In the genomic region with DNA sequence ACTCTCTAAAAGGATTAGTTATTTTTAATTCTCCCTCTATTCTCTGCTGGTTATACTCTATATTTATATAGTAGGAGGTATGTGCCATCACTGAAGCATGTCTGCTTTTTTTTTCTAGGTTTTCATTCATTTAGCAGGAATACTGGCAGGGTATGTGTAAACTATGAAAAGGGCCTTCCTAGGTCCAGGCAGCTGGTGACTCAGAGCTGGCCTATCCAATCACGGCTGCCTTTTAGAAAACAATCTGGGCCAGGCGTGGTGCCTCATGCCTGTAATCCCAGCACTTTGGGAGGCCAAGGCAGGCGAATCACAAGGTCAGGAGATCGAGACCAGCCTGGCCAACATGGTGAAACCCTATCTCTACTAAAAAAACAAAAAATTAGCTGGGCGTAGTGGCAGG, we compare ENCODE assay signal across 7 cellular contexts. TPM values are rescaled to one million over a fixed set of nuclear protein-coding genes. Genes with fewer than 3 reads are reported as not detected.
DNase-seq lines count a peak whose midpoint lies in the region; ATAC-seq, FAIRE-seq and TF ChIP-seq lines count a peak whose summit lies in the region.
"Not testable (repeated sequence)": the region's sequence is repeated elsewhere in the genome, so short reads cannot be mapped to it uniquely, and the experiment has no call there.

No MANE protein-coding gene starts in this region.

- DNase-seq in A172 (ENCODE audit: low spot score) (peak; percentile 16), ELR (ENCODE audit: low read depth) (peak; percentile 44), HS-5 (ENCODE audit: low read depth) (peak; percentile 4), astrocyte (ENCODE audit: low read depth) (peak; percentile 13), fibroblast of gingiva (ENCODE audit: low read depth) (peak; percentile 36), hepatic stellate cell (ENCODE audit: low spot score) (peak; percentile 5)
- DNase-seq in PC-3 = not testable (repeated sequence)

- not testable (repeated sequence) for H3K27ac ChIP-seq in PC-3 (ENCODE audit: low read length); astrocyte (ENCODE audit: low read depth, low read length)

- TF ChIP-seq CTCF in PC-3 (conservative IDR thresholded peaks at IDR 0.05; ENCODE audit: low read depth, low read length); astrocyte (IDR thresholded peaks at IDR 0.05; ENCODE audit: insufficient read depth, low read depth, low read length): not testable (repeated sequence)

- not testable (repeated sequence) for H3K4me1 ChIP-seq in PC-3 (ENCODE audit: insufficient read depth, low read length); astrocyte (ENCODE audit: insufficient read depth, low read length)

- FAIRE-seq in astrocyte (lab: Jason Lieb, UNC) = not testable (repeated sequence)

- POLR2A ChIA-PET in PC-3 (lab: Charles Lee; ENCODE audit: unreplicated experiment) = not testable (repeated sequence)

- not testable (repeated sequence) for H4K20me1 ChIP-seq in PC-3 (ENCODE audit: low read length); astrocyte (ENCODE audit: insufficient read depth, low read length)

- not testable (repeated sequence) for H3K36me3 ChIP-seq in PC-3 (ENCODE audit: low read depth, low read length)
- H3K36me3 ChIP-seq in astrocyte (ENCODE audit: insufficient read depth, low read length) = peaks cover 35% of the 10 kb centered on the region

- not testable (repeated sequence) for H3K4me3 Mint-ChIP-seq in astrocyte (ENCODE audit: unreplicated experiment)

- not testable (repeated sequence) for H3K9ac ChIP-seq in PC-3 (ENCODE audit: low read length); astrocyte (ENCODE audit: low read length)

- CTCF ChIA-PET in PC-3 (lab: Charles Lee) = not testable (repeated sequence)

- not testable (repeated sequence) for H3K4me2 ChIP-seq in PC-3 (ENCODE audit: low read length); astrocyte (ENCODE audit: low read length)

- H3K27me3 Mint-ChIP-seq in astrocyte (ENCODE audit: low read depth, unreplicated experiment) = not testable (repeated sequence)

- H3K27ac Mint-ChIP-seq in astrocyte (ENCODE audit: unreplicated experiment) = not testable (repeated sequence)

- H3K27me3 ChIP-seq in PC-3 (ENCODE audit: low read length); astrocyte (ENCODE audit: insufficient read depth, low read length): not testable (repeated sequence)

- not testable (repeated sequence) for BruUV-seq in PC-3 (replicated peaks; lab: Mats Ljungman, UMichigan)

- H2AFZ ChIP-seq in PC-3 (ENCODE audit: low read length); astrocyte (ENCODE audit: low read depth, low read length): not testable (repeated sequence)

- not testable (repeated sequence) for H3K9me2 ChIP-seq in PC-3 (replicated peaks; ENCODE audit: low read length)

- not testable (repeated sequence) for H3K9me3 Mint-ChIP-seq in astrocyte (ENCODE audit: unreplicated experiment)

- not testable (repeated sequence) for H3K4me1 Mint-ChIP-seq in astrocyte (ENCODE audit: low read depth, unreplicated experiment)

- H3K36me3 Mint-ChIP-seq in astrocyte (ENCODE audit: low read depth, unreplicated experiment) = not testable (repeated sequence)

- intact Hi-C loops in PC-3 (cut with micrococcal nuclease) = not testable (repeated sequence)

- not testable (repeated sequence) for H3F3A ChIP-seq in PC-3 (ENCODE audit: low read length, unreplicated experiment)

- not testable (repeated sequence) for H3K4me3 ChIP-seq in PC-3 (ENCODE audit: low read length); astrocyte (ENCODE audit: insufficient read depth, low read depth, low read length)

- H3K79me2 ChIP-seq in PC-3 (ENCODE audit: low read length); astrocyte (ENCODE audit: insufficient read depth, low read length): not testable (repeated sequence)

- peak; percentile 40; the same call in 1 of the 2 replicates for ATAC-seq in PC-3

- not testable (repeated sequence) for H3K9me3 ChIP-seq in PC-3 (ENCODE audit: low read length); astrocyte (ENCODE audit: insufficient read depth, low read depth, low read length)

RNA-seq across cellular contexts. Expression of gene CYP51A1, which starts 31.4 kb away (rescaled TPM):
- 67.9 and 78.6 TPM in 2 replicates for total RNA-seq in A172 (2014; rRNA removed; shearing (Covaris generic))
- total RNA-seq in PC-3 (2014; rRNA removed) (52.3 and 58.3 TPM in 2 replicates), astrocyte (62.9 and 83.9 TPM in 2 replicates)
